ENCODE assay signal across 10 cellular contexts in the genomic region with DNA sequence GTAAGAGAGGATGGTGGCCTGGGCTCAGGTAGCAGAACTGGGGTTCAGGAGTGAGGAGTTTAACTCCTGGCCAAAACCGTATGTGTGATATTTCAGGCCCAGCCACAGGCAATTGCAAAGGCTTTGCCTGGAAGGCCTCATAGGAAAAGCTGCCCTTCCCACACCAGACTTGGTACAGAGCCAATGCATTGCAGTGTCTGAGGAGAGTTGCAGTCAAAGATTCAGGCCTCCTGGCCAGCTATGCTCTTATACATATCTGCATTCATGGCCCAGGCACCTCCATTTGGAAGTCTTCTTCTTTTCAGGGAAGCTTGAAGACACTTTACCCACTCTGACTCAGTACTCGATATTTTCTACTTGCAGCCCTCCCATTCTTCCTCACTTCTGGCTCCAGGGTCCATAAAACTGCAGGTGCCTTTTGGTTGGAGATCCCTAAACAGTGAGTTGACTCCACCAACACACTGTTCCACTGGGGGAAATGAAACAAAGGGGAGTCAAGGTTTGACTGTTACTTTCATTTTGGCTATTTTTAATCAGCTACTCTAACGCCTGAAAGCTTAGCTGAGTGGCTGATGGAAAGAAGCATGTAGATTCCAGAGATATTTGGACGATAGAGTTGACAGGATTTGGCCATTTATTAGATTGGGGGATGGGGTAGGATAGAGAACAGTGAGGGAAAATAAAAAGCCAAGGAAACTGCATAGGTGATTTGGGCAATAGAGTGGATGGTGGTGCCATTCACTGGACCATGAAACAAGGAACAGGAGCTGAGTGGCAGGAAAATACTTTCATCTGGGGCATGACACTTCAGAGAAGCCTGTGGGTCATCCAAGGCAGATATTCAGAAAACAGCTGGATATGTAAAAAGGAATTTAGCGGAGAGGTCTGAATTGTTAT. TPM values are rescaled to one million over a fixed set of nuclear protein-coding genes. Genes with fewer than 3 reads are reported as not detected.
DNase-seq lines count a peak whose midpoint lies in the region; ATAC-seq and TF ChIP-seq lines count a peak whose summit lies in the region.
"Had no signal": no experiment of that assay in that cellular context is flagged by ENCODE, and none has a peak within 500 bp of the region (broad histone marks: within the 10 kb centered on the region; RNA-seq: fewer than 3 reads in every experiment).

No MANE protein-coding gene starts in this region.

- DNase-seq in GM04503 (ENCODE audit: low read depth) (peak; percentile 11), fibroblast of mammary gland (ENCODE audit: low read depth) (peak; percentile 35), RPMI8226 (no peak), gastrocnemius medialis (no peak), BE2C (no peak)

- H3K9me3 ChIP-seq in gastrocnemius medialis, result no peaks in the 10 kb centered on the region
- H3K9me3 ChIP-seq in BE2C, result no peaks in the 10 kb centered on the region

- no peak for TF ChIP-seq CTCF in fibroblast of mammary gland (conservative IDR thresholded peaks at IDR 0.05; ENCODE audit: control insufficient read depth, insufficient read depth, low read depth, low read length)
- TF ChIP-seq CTCF in gastrocnemius medialis (IDR thresholded peaks at IDR 0.05 in 4 of 5, conservative IDR thresholded peaks at IDR 0.05 in 1 of 5), result no peak
- no peak for TF ChIP-seq CTCF in BE2C (IDR thresholded peaks at IDR 0.05; ENCODE audit: low read depth, low read length)

- intact Hi-C loops in gastrocnemius medialis (cut with DNase I; ENCODE audit: low total_unique reads), result no loop called here

- H3K36me3 ChIP-seq in gastrocnemius medialis, result no peaks in the 10 kb centered on the region
- no peaks in the 10 kb centered on the region for H3K36me3 ChIP-seq in BE2C

- no peaks in the 10 kb centered on the region for H3K4me1 ChIP-seq in gastrocnemius medialis
- no peaks in the 10 kb centered on the region for H3K4me1 ChIP-seq in BE2C

- H3K4me3 ChIP-seq in fibroblast of mammary gland (ENCODE audit: control insufficient read depth, low read depth, low read length), result no peak overlapping the region
- no peak overlapping the region for H3K4me3 ChIP-seq in gastrocnemius medialis
- no peak overlapping the region for H3K4me3 ChIP-seq in BE2C (ENCODE audit: low read depth, low read length)

- H3K27me3 ChIP-seq in gastrocnemius medialis (no peaks in the 10 kb centered on the region), BE2C (no peaks in the 10 kb centered on the region)

- ATAC-seq in GM19455 (IDR thresholded peaks at IDR 0.05; ENCODE audit: unreplicated experiment) (peak; percentile 95), HG03097 (IDR thresholded peaks at IDR 0.05; ENCODE audit: low FRiP score, unreplicated experiment) (peak; percentile 97), SK-N-SH treated with all-trans-retinoic acid at 6 μM for 48 hours (no peak), gastrocnemius medialis (no peak)
- ATAC-seq: HepG2 had no signal

- no peak overlapping the region for H3K27ac ChIP-seq in gastrocnemius medialis

- in situ Hi-C loops in gastrocnemius medialis (cut with MboI; ENCODE audit: low sequenced_read_pairs in 4 of 4), result no loop called here

- TF ChIP-seq POLR2A in gastrocnemius medialis (IDR thresholded peaks at IDR 0.05), result no peak

TF ChIP-seq in SK-N-SH treated with all-trans-retinoic acid at 6 μM for 48 hours, 23 proteins besides CTCF, POLR2A, EP300 and RAD21:
- TF ChIP-seq BACH2 (CRISPR knock-in tag; IDR thresholded peaks at IDR 0.05; ENCODE audit: borderline replicate concordance), result no peak
- TF ChIP-seq ZFP30 (CRISPR knock-in tag; IDR thresholded peaks at IDR 0.05), result no peak
- TF ChIP-seq ZNF8 (CRISPR knock-in tag; IDR thresholded peaks at IDR 0.05), result no peak
- TF ChIP-seq, protein P1, sequence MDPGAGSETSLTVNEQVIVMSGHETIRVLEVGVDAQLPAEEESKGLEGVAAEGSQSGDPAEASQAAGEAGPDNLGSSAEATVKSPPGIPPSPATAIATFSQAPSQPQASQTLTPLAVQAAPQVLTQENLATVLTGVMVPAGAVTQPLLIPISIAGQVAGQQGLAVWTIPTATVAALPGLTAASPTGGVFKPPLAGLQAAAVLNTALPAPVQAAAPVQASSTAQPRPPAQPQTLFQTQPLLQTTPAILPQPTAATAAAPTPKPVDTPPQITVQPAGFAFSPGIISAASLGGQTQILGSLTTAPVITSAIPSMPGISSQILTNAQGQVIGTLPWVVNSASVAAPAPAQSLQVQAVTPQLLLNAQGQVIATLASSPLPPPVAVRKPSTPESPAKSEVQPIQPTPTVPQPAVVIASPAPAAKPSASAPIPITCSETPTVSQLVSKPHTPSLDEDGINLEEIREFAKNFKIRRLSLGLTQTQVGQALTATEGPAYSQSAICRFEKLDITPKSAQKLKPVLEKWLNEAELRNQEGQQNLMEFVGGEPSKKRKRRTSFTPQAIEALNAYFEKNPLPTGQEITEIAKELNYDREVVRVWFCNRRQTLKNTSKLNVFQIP (CRISPR knock-in tag; IDR thresholded peaks at IDR 0.05; ENCODE audit: borderline replicate concordance, low read depth), result no peak
- TF ChIP-seq TOX (CRISPR knock-in tag; IDR thresholded peaks at IDR 0.05; ENCODE audit: borderline replicate concordance), result no peak
- no peak for TF ChIP-seq ZNF70 (CRISPR knock-in tag; IDR thresholded peaks at IDR 0.05)
- TF ChIP-seq TCF4 (CRISPR knock-in tag; IDR thresholded peaks at IDR 0.05; ENCODE audit: borderline replicate concordance), result no peak
- TF ChIP-seq CSDC2 (CRISPR knock-in tag; IDR thresholded peaks at IDR 0.05), result no peak
- TF ChIP-seq, protein P2, sequence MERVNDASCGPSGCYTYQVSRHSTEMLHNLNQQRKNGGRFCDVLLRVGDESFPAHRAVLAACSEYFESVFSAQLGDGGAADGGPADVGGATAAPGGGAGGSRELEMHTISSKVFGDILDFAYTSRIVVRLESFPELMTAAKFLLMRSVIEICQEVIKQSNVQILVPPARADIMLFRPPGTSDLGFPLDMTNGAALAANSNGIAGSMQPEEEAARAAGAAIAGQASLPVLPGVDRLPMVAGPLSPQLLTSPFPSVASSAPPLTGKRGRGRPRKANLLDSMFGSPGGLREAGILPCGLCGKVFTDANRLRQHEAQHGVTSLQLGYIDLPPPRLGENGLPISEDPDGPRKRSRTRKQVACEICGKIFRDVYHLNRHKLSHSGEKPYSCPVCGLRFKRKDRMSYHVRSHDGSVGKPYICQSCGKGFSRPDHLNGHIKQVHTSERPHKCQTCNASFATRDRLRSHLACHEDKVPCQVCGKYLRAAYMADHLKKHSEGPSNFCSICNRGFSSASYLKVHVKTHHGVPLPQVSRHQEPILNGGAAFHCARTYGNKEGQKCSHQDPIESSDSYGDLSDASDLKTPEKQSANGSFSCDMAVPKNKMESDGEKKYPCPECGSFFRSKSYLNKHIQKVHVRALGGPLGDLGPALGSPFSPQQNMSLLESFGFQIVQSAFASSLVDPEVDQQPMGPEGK (CRISPR knock-in tag; IDR thresholded peaks at IDR 0.05; ENCODE audit: borderline replicate concordance), result no peak
- no peak for TF ChIP-seq ZC3H10 (CRISPR knock-in tag; IDR thresholded peaks at IDR 0.05)
- TF ChIP-seq, protein P3, sequence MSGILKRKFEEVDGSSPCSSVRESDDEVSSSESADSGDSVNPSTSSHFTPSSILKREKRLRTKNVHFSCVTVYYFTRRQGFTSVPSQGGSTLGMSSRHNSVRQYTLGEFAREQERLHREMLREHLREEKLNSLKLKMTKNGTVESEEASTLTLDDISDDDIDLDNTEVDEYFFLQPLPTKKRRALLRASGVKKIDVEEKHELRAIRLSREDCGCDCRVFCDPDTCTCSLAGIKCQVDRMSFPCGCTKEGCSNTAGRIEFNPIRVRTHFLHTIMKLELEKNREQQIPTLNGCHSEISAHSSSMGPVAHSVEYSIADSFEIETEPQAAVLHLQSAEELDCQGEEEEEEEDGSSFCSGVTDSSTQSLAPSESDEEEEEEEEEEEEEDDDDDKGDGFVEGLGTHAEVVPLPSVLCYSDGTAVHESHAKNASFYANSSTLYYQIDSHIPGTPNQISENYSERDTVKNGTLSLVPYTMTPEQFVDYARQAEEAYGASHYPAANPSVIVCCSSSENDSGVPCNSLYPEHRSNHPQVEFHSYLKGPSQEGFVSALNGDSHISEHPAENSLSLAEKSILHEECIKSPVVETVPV (CRISPR knock-in tag; IDR thresholded peaks at IDR 0.05), result no peak
- TF ChIP-seq ARNTL (CRISPR knock-in tag; IDR thresholded peaks at IDR 0.05; ENCODE audit: borderline replicate concordance, low read depth), result no peak
- no peak for TF ChIP-seq ZFP3 (CRISPR knock-in tag; IDR thresholded peaks at IDR 0.05)

RNA-seq across cellular contexts. Expression of a gene that starts 30.6 kb away (rescaled TPM):
- total RNA-seq in gastrocnemius medialis, result 1 to 10 TPM; 1.6 to 3.1 (median 1.9) TPM
- not detected for polyA plus RNA-seq in BE2C (2012; ENCODE audit: insufficient read depth, insufficient read length, low read depth)
- total RNA-seq: HepG2; T-helper 1 cell treated with Interleukin-12 subunit alpha and Interleukin-12 subunit beta and Interleukin-4 antibody, amounts not matched to agents 30 ng/mL and 1 ng/mL, for 36 hours had no signal

Comparison
In these comparisons a context has a peak if more than half of its experiments do, and no peak if none do; other contexts are left out.
1. DNase-seq: peak in GM04503 (single experiment) and fibroblast of mammary gland (single experiment); none in RPMI8226 (single experiment), gastrocnemius medialis (0 of 2) and BE2C (single experiment).
2. ATAC-seq: peak in GM19455 (single experiment) and HG03097 (single experiment); none in SK-N-SH treated with all-trans-retinoic acid at 6 μM for 48 hours (single experiment) and gastrocnemius medialis (0 of 2).